Comparison of ENCODE assay signal across 9 cellular contexts in genomic region chrX:17861496-17862011, GRCh38. TPM values are rescaled to one million over a fixed set of nuclear protein-coding genes. Genes with fewer than 3 reads are reported as not detected.
DNase-seq lines count a peak whose midpoint lies in the region; ATAC-seq and TF ChIP-seq lines count a peak whose summit lies in the region.
"Had no signal": no experiment of that assay in that cellular context is flagged by ENCODE, and none has a peak within 500 bp of the region (broad histone marks: within the 10 kb centered on the region; RNA-seq: fewer than 3 reads in every experiment).

No MANE protein-coding gene starts in this region.

- H3K27me3 ChIP-seq in iPS DF 6.9 (ENCODE audit: control insufficient read depth, insufficient read depth, low read length), result peaks cover 21% of the 10 kb centered on the region; the same call in 1 of the 2 replicates

- no peaks in the 10 kb centered on the region for H3K9me3 ChIP-seq in iPS DF 6.9 (ENCODE audit: control insufficient read depth, insufficient read depth, low read length)

- no peaks in the 10 kb centered on the region for H3K36me3 ChIP-seq in iPS DF 6.9 (ENCODE audit: control insufficient read depth, insufficient read depth, low read length)

- POLR2A ChIA-PET in activated B cell treated with CpG ODN at 0.5 μM for 24 hours (lab: Charles Lee), result no interaction called here

- H3K9me3 Mint-ChIP-seq in activated B cell treated with CpG ODN at 0.5 μM for 24 hours, result no peaks in the 10 kb centered on the region

- intact Hi-C loops in activated B cell treated with CpG ODN at 0.5 μM for 24 hours (cut with micrococcal nuclease), result no loop called here

- no peak for TF ChIP-seq CTCF in activated B cell treated with CpG ODN at 0.5 μM for 24 hours (IDR thresholded peaks at IDR 0.05)

- H3K27ac ChIP-seq in iPS DF 6.9 (ENCODE audit: low read length), result no peak overlapping the region
- peak overlapping the region in 1 of 21 experiments; percentile 52 for H3K27ac ChIP-seq in skin epidermis
- H3K27ac ChIP-seq: 22Rv1 had no signal

- H3K27ac Mint-ChIP-seq in activated B cell treated with CpG ODN at 0.5 μM for 24 hours, result no peak overlapping the region

- H3K4me3 ChIP-seq in iPS DF 6.9 (ENCODE audit: low read length) (peak overlapping the region; percentile 78; the same call in 1 of the 2 replicates), skin epidermis (peak overlapping the region in 6 of 7 experiments; percentile 14 to 48 (median 28))

- H3K36me3 Mint-ChIP-seq in activated B cell treated with CpG ODN at 0.5 μM for 24 hours (ENCODE audit: low read depth), result no peaks in the 10 kb centered on the region

- no peaks in the 10 kb centered on the region; the same call in 1 of the 2 replicates for H3K4me1 ChIP-seq in iPS DF 6.9 (ENCODE audit: control insufficient read depth, insufficient read depth, low read length)

- H3K27me3 Mint-ChIP-seq in activated B cell treated with CpG ODN at 0.5 μM for 24 hours, result peaks cover 34% of the 10 kb centered on the region

- DNase-seq in DMS53 (lab: John Stamatoyannopoulos, UW), result peak; percentile 50
- DNase-seq in DMS53 treated with DMSO at 0.1 percent for 48 hours (lab: John Stamatoyannopoulos, UW; ENCODE audit: unreplicated experiment), result no peak
- no peak for DNase-seq in activated B cell treated with CpG ODN at 0.5 μM for 24 hours
- DNase-seq in iPS DF 6.9 (ENCODE audit: low read depth, low spot score), result no peak
- no peak for DNase-seq in NCI-H1417 treated with DMSO at 0.1 percent for 48 hours (lab: John Stamatoyannopoulos, UW)

- WGBS in iPS DF 6.9 (ENCODE audit: insufficient coverage, insufficient read length), result no CpG with 5 or more reads among the region's 15 CpGs

- CTCF ChIA-PET in activated B cell treated with CpG ODN at 0.5 μM for 24 hours (lab: Charles Lee), result no interaction called here

- ATAC-seq in activated B cell treated with CpG ODN at 0.5 μM for 24 hours (ENCODE audit: low read depth), result no peak
- no peak for ATAC-seq in activated CD4-positive, CD25-positive, alpha-beta regulatory T cell treated with anti-CD3 and anti-CD28 coated beads, Interleukin-2, amount 50 U/mL, for 24 hours
- no peak for ATAC-seq in GM21825 (IDR thresholded peaks at IDR 0.05; ENCODE audit: unreplicated experiment)

- peak overlapping the region; percentile 46 for H3K4me3 Mint-ChIP-seq in activated B cell treated with CpG ODN at 0.5 μM for 24 hours

- H3K4me1 Mint-ChIP-seq in activated B cell treated with CpG ODN at 0.5 μM for 24 hours, result peaks cover 3% of the 10 kb centered on the region

RNA-seq across cellular contexts. Expression of gene RAI2, which starts 0.5 kb away (rescaled TPM):
- total RNA-seq in activated B cell treated with CpG ODN at 0.5 μM for 24 hours, result not detected in 2 replicates
